8 cellular contexts compared by ENCODE assay signal in genomic region chr3:184811663-184811998, GRCh38. TPM values are rescaled to one million over a fixed set of nuclear protein-coding genes. Genes with fewer than 3 reads are reported as not detected.
A peak's percentile ranks its signal among the peaks of the same experiment; 100 is the strongest.
DNase-seq lines count a peak whose midpoint lies in the region; ATAC-seq, FAIRE-seq and TF ChIP-seq lines count a peak whose summit lies in the region.

No MANE protein-coding gene starts in this region.

- CTCF ChIA-PET in activated naive CD4-positive, alpha-beta T cell treated with anti-CD3 and anti-CD28 coated beads for 36 hours (lab: Charles Lee) = interaction anchor here (0.6 to 2.5 kb wide), 6 partner anchors 11 to 452 kb away, joined by 3 to 11 read pairs (median 6); partner anchors contain the start of gene EPHB3

- no peak overlapping the region for H3K27ac ChIP-seq in astrocyte (ENCODE audit: low read depth, low read length)
- no peak overlapping the region for H3K27ac ChIP-seq in mesenchymal stem cell (ENCODE audit: low read length, poor library complexity, severe bottlenecking)
- peak overlapping the region in 2 of 4 donors; percentile 78 for H3K27ac ChIP-seq in tibial nerve

- peaks cover 3% of the 10 kb centered on the region for H3K36me3 Mint-ChIP-seq in activated naive CD4-positive, alpha-beta T cell treated with anti-CD3 and anti-CD28 coated beads for 36 hours (ENCODE audit: low read depth)
- H3K36me3 Mint-ChIP-seq in astrocyte (ENCODE audit: low read depth, unreplicated experiment) = no peaks in the 10 kb centered on the region

- peak overlapping the region; percentile 92 for H3K4me3 Mint-ChIP-seq in activated naive CD4-positive, alpha-beta T cell treated with anti-CD3 and anti-CD28 coated beads for 36 hours
- peak overlapping the region; percentile 95 for H3K4me3 Mint-ChIP-seq in astrocyte (ENCODE audit: unreplicated experiment)

- H2BK12ac ChIP-seq in mesenchymal stem cell (ENCODE audit: low read length in 2 of 2) = no peak overlapping the region

- H3K4ac ChIP-seq in mesenchymal stem cell (ENCODE audit: low read depth in 1 of 2, low read length in 2 of 2) = no peak overlapping the region

- peaks cover 12% of the 10 kb centered on the region for H3K4me1 ChIP-seq in astrocyte (ENCODE audit: insufficient read depth, low read length)
- H3K4me1 ChIP-seq in mesenchymal stem cell (ENCODE audit: control insufficient read depth, insufficient read depth, low read depth, low read length) = peaks cover 5% of the 10 kb centered on the region
- peaks cover 0 to 20% (median 9%) of the 10 kb centered on the region in 4 donors for H3K4me1 ChIP-seq in tibial nerve

- intact Hi-C loops in activated naive CD4-positive, alpha-beta T cell treated with anti-CD3 and anti-CD28 coated beads for 36 hours (cut with micrococcal nuclease) = no loop called here

- H3K9me3 ChIP-seq in astrocyte (ENCODE audit: insufficient read depth, low read depth, low read length) = no peaks in the 10 kb centered on the region
- no peaks in the 10 kb centered on the region for H3K9me3 ChIP-seq in mesenchymal stem cell (ENCODE audit: control insufficient read depth, low read length)
- H3K9me3 ChIP-seq in tibial nerve = no peaks in the 10 kb centered on the region

- peak overlapping the region; percentile 92 for H3K9ac ChIP-seq in astrocyte (ENCODE audit: low read length)
- peak overlapping the region; percentile 92 for H3K9ac ChIP-seq in mesenchymal stem cell (ENCODE audit: low read length)

- 0% methylated on average over 2 of the region's 3 CpGs for WGBS in mesenchymal stem cell
- WGBS in tibial nerve, 2 donors = 0 to 3% methylated on average over 3 of the region's 3 CpGs

- H2BK15ac ChIP-seq in mesenchymal stem cell (ENCODE audit: low read depth, poor library complexity, severe bottlenecking) = no peak overlapping the region

- H3K4me1 Mint-ChIP-seq in activated naive CD4-positive, alpha-beta T cell treated with anti-CD3 and anti-CD28 coated beads for 36 hours (ENCODE audit: low read depth) = peaks cover 44% of the 10 kb centered on the region
- peaks cover 8% of the 10 kb centered on the region for H3K4me1 Mint-ChIP-seq in astrocyte (ENCODE audit: low read depth, unreplicated experiment)

- DNase-seq in activated naive CD4-positive, alpha-beta T cell treated with anti-CD3 and anti-CD28 coated beads for 36 hours = no peak
- DNase-seq in activated naive CD4-positive, alpha-beta T cell treated with anti-CD3 and anti-CD28 coated beads, Interleukin-2, amount 50 U/mL, for 16 hours = no peak
- DNase-seq in astrocyte (ENCODE audit: low read depth) (no peak), mesenchymal stem cell (no peak), tibial nerve (ENCODE audit: low spot score in 2 of 2) (no peak), GF-D8 (lab: John Stamatoyannopoulos, UW) (no peak), NCI-H2029 (lab: John Stamatoyannopoulos, UW) (no peak)

- TF ChIP-seq POLR2A in tibial nerve (IDR thresholded peaks at IDR 0.05) = no peak

- H2AFZ ChIP-seq in astrocyte (ENCODE audit: low read depth, low read length) = peak overlapping the region; percentile 92
- peak overlapping the region; percentile 44 for H2AFZ ChIP-seq in mesenchymal stem cell (ENCODE audit: low read depth, low read length)

- H2BK5ac ChIP-seq in mesenchymal stem cell (ENCODE audit: low read depth, low read length, poor library complexity, severe bottlenecking) = no peak overlapping the region

- TF ChIP-seq CTCF in astrocyte (IDR thresholded peaks at IDR 0.05; ENCODE audit: insufficient read depth, low read depth, low read length) (no peak), tibial nerve (IDR thresholded peaks at IDR 0.05) (no peak)

- peak overlapping the region; percentile 96 for H3K4me2 ChIP-seq in astrocyte (ENCODE audit: low read length)
- H3K4me2 ChIP-seq in mesenchymal stem cell (ENCODE audit: low read length, poor library complexity, severe bottlenecking) = peak overlapping the region; percentile 91

- no peak overlapping the region for H2BK120ac ChIP-seq in mesenchymal stem cell (ENCODE audit: low read depth, low read length)

- peaks cover 37% of the 10 kb centered on the region for H3K79me2 ChIP-seq in astrocyte (ENCODE audit: insufficient read depth, low read length)

- no peak overlapping the region for H3K18ac ChIP-seq in mesenchymal stem cell (ENCODE audit: low read depth in 1 of 2, low read length in 2 of 2)

- no peak for FAIRE-seq in astrocyte (lab: Jason Lieb, UNC)

- H3K27me3 Mint-ChIP-seq in activated naive CD4-positive, alpha-beta T cell treated with anti-CD3 and anti-CD28 coated beads for 36 hours (ENCODE audit: low read depth) = no peaks in the 10 kb centered on the region
- H3K27me3 Mint-ChIP-seq in astrocyte (ENCODE audit: low read depth, unreplicated experiment) = no peaks in the 10 kb centered on the region

- H3K27me3 ChIP-seq in astrocyte (ENCODE audit: insufficient read depth, low read length) (no peaks in the 10 kb centered on the region), mesenchymal stem cell (ENCODE audit: control insufficient read depth in 1 of 2, insufficient read depth in 1 of 2, low read length in 2 of 2) (peaks cover 0 to 4% of the 10 kb centered on the region in 2 experiments), tibial nerve (no peaks in the 10 kb centered on the region)

- H3K36me3 ChIP-seq in astrocyte (ENCODE audit: insufficient read depth, low read length) (no peaks in the 10 kb centered on the region), mesenchymal stem cell (ENCODE audit: control insufficient read depth in 1 of 2, insufficient read depth in 2 of 2, low read depth in 1 of 2, low read length in 2 of 2) (peaks cover 2 to 10% of the 10 kb centered on the region in 2 experiments), tibial nerve (no peaks in the 10 kb centered on the region)

- ATAC-seq in HG03460 (IDR thresholded peaks at IDR 0.05; ENCODE audit: unreplicated experiment) = no peak

- H3K14ac ChIP-seq in mesenchymal stem cell (ENCODE audit: low read length in 2 of 2) = no peak overlapping the region

- H3K4me3 ChIP-seq in astrocyte (ENCODE audit: insufficient read depth, low read depth, low read length) (peak overlapping the region; percentile 99), mesenchymal stem cell (ENCODE audit: insufficient read depth in 1 of 2, low read depth in 1 of 2, low read length in 2 of 2) (peak overlapping the region in 1 of 2 experiments; percentile 93), tibial nerve (peak overlapping the region; percentile 71 to 85 (median 80))

- H2AK5ac ChIP-seq in mesenchymal stem cell (ENCODE audit: low read length, severe bottlenecking) = no peak overlapping the region

- peaks cover 26% of the 10 kb centered on the region for H3K79me1 ChIP-seq in mesenchymal stem cell (replicated peaks; ENCODE audit: low read length, poor library complexity, severe bottlenecking)

- H4K20me1 ChIP-seq in astrocyte (ENCODE audit: insufficient read depth, low read length) = peaks cover 22% of the 10 kb centered on the region

- H3K23ac ChIP-seq in mesenchymal stem cell (ENCODE audit: low read length in 2 of 2) = no peak overlapping the region

- peak overlapping the region; percentile 85 for H3K27ac Mint-ChIP-seq in activated naive CD4-positive, alpha-beta T cell treated with anti-CD3 and anti-CD28 coated beads for 36 hours
- H3K27ac Mint-ChIP-seq in astrocyte (ENCODE audit: unreplicated experiment) = no peak overlapping the region

- H4K8ac ChIP-seq in mesenchymal stem cell (ENCODE audit: low read length) = no peak overlapping the region

- no peak overlapping the region for H4K91ac ChIP-seq in mesenchymal stem cell (ENCODE audit: low read length)

- TF ChIP-seq EP300 in tibial nerve (IDR thresholded peaks at IDR 0.05) = no peak

- H3K9me3 Mint-ChIP-seq in activated naive CD4-positive, alpha-beta T cell treated with anti-CD3 and anti-CD28 coated beads for 36 hours = no peaks in the 10 kb centered on the region
- no peaks in the 10 kb centered on the region for H3K9me3 Mint-ChIP-seq in astrocyte (ENCODE audit: unreplicated experiment)

RNA-seq across cellular contexts. Expression of gene VPS8, which starts 0.3 kb away (rescaled TPM):
- total RNA-seq in activated naive CD4-positive, alpha-beta T cell treated with anti-CD3 and anti-CD28 coated beads for 36 hours = 10 to 100 TPM; 32.7 to 33.7 TPM
- total RNA-seq in astrocyte (37.6 and 40.7 TPM in 2 replicates), tibial nerve (10 to 100 TPM; 46.3 to 76.9 (median 59.3) TPM)
- 13.9 TPM for polyA plus RNA-seq in mesenchymal stem cell (2013, experiment 1 of 2)
- polyA plus RNA-seq in mesenchymal stem cell (2013, experiment 2 of 2) = 15.3 TPM
